ENCODE assay signal across 16 cellular contexts in the genomic region with DNA sequence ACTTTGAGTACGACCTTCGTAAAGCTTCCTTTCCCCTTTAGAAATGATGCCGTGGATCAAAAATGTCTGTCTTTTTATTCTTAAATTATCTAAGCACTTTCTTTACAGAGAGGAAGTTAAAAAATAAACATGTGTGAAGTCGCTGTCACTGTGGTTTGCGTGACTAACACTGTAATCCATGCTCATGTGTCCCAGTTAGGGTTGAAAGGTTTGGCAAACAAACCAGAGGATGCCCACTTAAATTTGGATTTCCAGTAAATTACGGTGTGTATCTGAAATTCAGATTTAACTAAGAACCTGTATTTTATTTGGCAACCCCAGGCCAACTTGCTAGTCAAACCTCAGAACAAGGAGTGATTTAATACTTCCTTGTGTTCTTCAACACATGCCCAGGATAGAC. TPM values are rescaled to one million over a fixed set of nuclear protein-coding genes. Genes with fewer than 3 reads are reported as not detected.
"Had no signal": no experiment of that assay in that cellular context is flagged by ENCODE, and none has a peak within 500 bp of the region (broad histone marks: within the 10 kb centered on the region; RNA-seq: fewer than 3 reads in every experiment).

No MANE protein-coding gene starts in this region.

- H3K27me3 Mint-ChIP-seq: activated B cell treated with CpG ODN at 0.5 μM for 24 hours had no signal

- H3K27ac ChIP-seq: body of pancreas, epithelial cell of prostate, gastroesophageal sphincter, neutrophil, right atrium auricular region, SJSA1, upper lobe of left lung had no signal

- H3K4me3 ChIP-seq: body of pancreas, gastroesophageal sphincter, right atrium auricular region, SJSA1, upper lobe of left lung had no signal

- H3K4me3 Mint-ChIP-seq: activated B cell treated with CpG ODN at 0.5 μM for 24 hours; activated T-helper 1 cell treated with anti-CD3 and anti-CD28 coated beads, Interleukin-12 subunit alpha, Interleukin-12 subunit beta, Interleukin-2, Interleukin-4 antibody, amounts not matched to agents 30 ng/mL and 10 ng/mL and 1 ng/mL, durations not matched to agents 14 hours and 24 hours and 36 hours had no signal

- ATAC-seq: body of pancreas, gastroesophageal sphincter had no signal

- H3K27ac Mint-ChIP-seq: activated T-helper 1 cell treated with anti-CD3 and anti-CD28 coated beads, Interleukin-12 subunit alpha, Interleukin-12 subunit beta, Interleukin-2, Interleukin-4 antibody, amounts not matched to agents 30 ng/mL and 10 ng/mL and 1 ng/mL, durations not matched to agents 14 hours and 24 hours and 36 hours had no signal

- H3K9me3 Mint-ChIP-seq: activated B cell treated with CpG ODN at 0.5 μM for 24 hours; activated T-helper 1 cell treated with anti-CD3 and anti-CD28 coated beads, Interleukin-12 subunit alpha, Interleukin-12 subunit beta, Interleukin-2, Interleukin-4 antibody, amounts not matched to agents 30 ng/mL and 10 ng/mL and 1 ng/mL, durations not matched to agents 14 hours and 24 hours and 36 hours had no signal

- DNase-seq: activated B cell treated with CpG ODN at 0.5 μM for 24 hours; activated CD4-positive, alpha-beta T cell treated with anti-CD3 and anti-CD28 coated beads, Interleukin-2, amount 50 U/mL, for 48 hours; activated naive CD4-positive, alpha-beta T cell; body of pancreas; central memory CD4-positive, alpha-beta T cell; cortex of kidney; effector memory CD4-positive, alpha-beta T cell; small intestine; upper lobe of left lung had no signal

- H3K27me3 ChIP-seq: body of pancreas, gastroesophageal sphincter, neutrophil, right atrium auricular region, upper lobe of left lung had no signal

- H3K9me3 ChIP-seq: body of pancreas, gastroesophageal sphincter, neutrophil, right atrium auricular region, SJSA1, upper lobe of left lung had no signal

- H3K4me1 ChIP-seq: body of pancreas, gastroesophageal sphincter, right atrium auricular region, upper lobe of left lung had no signal

- H3K36me3 ChIP-seq: gastroesophageal sphincter, neutrophil, right atrium auricular region, SJSA1, upper lobe of left lung had no signal

RNA-seq across cellular contexts. Expression of a gene that starts 21.1 kb away (rescaled TPM):
- total RNA-seq: SJSA1 had no signal

RNA-seq across cellular contexts. Expression of a gene that starts 38.5 kb away (rescaled TPM):
- total RNA-seq: kidney epithelial cell, SJSA1 had no signal
